24 cellular contexts compared by ENCODE assay signal in genomic region chr7:780516-780915, GRCh38. TPM values are rescaled to one million over a fixed set of nuclear protein-coding genes. Genes with fewer than 3 reads are reported as not detected.
DNase-seq lines count a peak whose midpoint lies in the region; ATAC-seq and TF ChIP-seq lines count a peak whose summit lies in the region.
"Had no signal": no experiment of that assay in that cellular context is flagged by ENCODE, and none has a peak within 500 bp of the region (broad histone marks: within the 10 kb centered on the region; RNA-seq: fewer than 3 reads in every experiment).

No MANE protein-coding gene starts in this region.

- H4K20me1 ChIP-seq in mammary epithelial cell (ENCODE audit: insufficient read depth, low read length) = no peaks in the 10 kb centered on the region

- H3K4me3 ChIP-seq in coronary artery (no peak overlapping the region), lower lobe of right lung (no peak overlapping the region), mammary epithelial cell (replicated peaks in 1 of 3; ENCODE audit: insufficient read depth in 1 of 3, low read depth in 2 of 3, low read length in 3 of 3) (no peak overlapping the region), adrenal gland (no peak overlapping the region)
- H3K4me3 ChIP-seq: A549, GM23338, HAP-1, PC-9 had no signal

- no peak overlapping the region for H3K4me2 ChIP-seq in mammary epithelial cell (ENCODE audit: insufficient read depth, low read depth, low read length)
- H3K4me2 ChIP-seq: A549, GM23338, PC-9 had no signal

- H3K9me3 ChIP-seq in lower lobe of right lung (no peaks in the 10 kb centered on the region), mammary epithelial cell (replicated peaks; ENCODE audit: insufficient read depth, low read length) (no peaks in the 10 kb centered on the region), adrenal gland (replicated peaks in 1 of 3) (no peaks in the 10 kb centered on the region)
- H3K9me3 ChIP-seq: A549, HAP-1 had no signal

- CTCF ChIA-PET in mammary epithelial cell (lab: Charles Lee; ENCODE audit: low non-redundant PET) = no interaction called here

- ATAC-seq in left cardiac atrium (peak; percentile 41 to 61), lower lobe of right lung (no peak), HG03196 (IDR thresholded peaks at IDR 0.05; ENCODE audit: unreplicated experiment) (no peak)
- ATAC-seq: A549, GM23338 had no signal

- no peak for TF ChIP-seq CTCF in coronary artery (IDR thresholded peaks at IDR 0.05)
- TF ChIP-seq CTCF in lower lobe of right lung (IDR thresholded peaks at IDR 0.05) = no peak
- TF ChIP-seq CTCF in mammary epithelial cell (conservative IDR thresholded peaks at IDR 0.05 in 1 of 2, IDR thresholded peaks at IDR 0.05 in 1 of 2; ENCODE audit: extremely low read depth in 1 of 2, insufficient read depth in 1 of 2, low read depth in 1 of 2, low read length in 2 of 2) = no peak
- no peak for TF ChIP-seq CTCF in adrenal gland (IDR thresholded peaks at IDR 0.05)

- no peaks in the 10 kb centered on the region for H3K79me2 ChIP-seq in mammary epithelial cell (ENCODE audit: insufficient read depth, low read length)

- intact Hi-C loops in left cardiac atrium (cut with DNase I) = loop anchor here in 1 of 2 donors (10.0 kb wide), 1 partner anchor 94 kb away; the partner anchor contains the start of gene GET4
- intact Hi-C loops in lower lobe of right lung (cut with DNase I) = no loop called here
- intact Hi-C loops in mammary epithelial cell (cut with micrococcal nuclease) = no loop called here
- intact Hi-C loops in adrenal gland (cut with DNase I) = loop anchor here in 1 of 2 donors (10.0 kb wide), 1 partner anchor 174 kb away; the partner anchor contains the start of gene ADAP1

- no peak overlapping the region for H2AFZ ChIP-seq in mammary epithelial cell (ENCODE audit: low read depth, low read length)
- H2AFZ ChIP-seq: GM23338, PC-9 had no signal

- no TSS peak for BruUV-seq in mammary epithelial cell (replicated peaks; lab: Mats Ljungman, UMichigan)

- H3K27ac ChIP-seq in coronary artery (peak overlapping the region; percentile 41 to 80), lower lobe of right lung (no peak overlapping the region), substantia nigra (ENCODE audit: low read depth, low read length, poor library complexity, severe bottlenecking) (peak overlapping the region; percentile 9), mammary epithelial cell (ENCODE audit: insufficient read depth, low read depth, low read length) (no peak overlapping the region), adrenal gland (no peak overlapping the region)
- H3K27ac ChIP-seq: A549, PC-9 had no signal

- H3K27me3 ChIP-seq in lower lobe of right lung (ENCODE audit: low read depth) (no peaks in the 10 kb centered on the region), mammary epithelial cell (ENCODE audit: insufficient read depth, low read length) (no peaks in the 10 kb centered on the region), adrenal gland (no peaks in the 10 kb centered on the region)

- DNase-seq in coronary artery (ENCODE audit: low spot score) (no peak), left cardiac atrium (no peak), lower lobe of right lung (peak; percentile 27), substantia nigra (lab: John Stamatoyannopoulos, UW) (no peak), DMS79 treated with DMSO at 0.1 percent for 48 hours (lab: John Stamatoyannopoulos, UW) (no peak), mammary epithelial cell (no peak), adrenal gland (no peak)
- DNase-seq: CD4-positive, CD25-positive, alpha-beta regulatory T cell; COR-L47; DMS 273 treated with DMSO at 0.1 percent for 48 hours; DND-41; KG1; NCI-H1092; NCI-H1436 treated with DMSO at 0.1 percent for 48 hours; NCI-H1930; NCI-H226; NCI-H510A treated with DMSO at 0.1 percent for 48 hours; NCI-H748 treated with DMSO at 0.1 percent for 48 hours; PC-9; RPMI8226 had no signal

- dilution Hi-C loops in mammary epithelial cell (cut with HindIII; ENCODE audit: low sequenced_read_pairs) = loop anchor here (10.0 kb wide), 1 partner anchor 286 kb away; no protein-coding TSS in a partner anchor

- no peak for TF ChIP-seq POLR2A in adrenal gland (IDR thresholded peaks at IDR 0.05)

- in situ Hi-C loops in mammary epithelial cell (cut with MboI; ENCODE audit: low sequenced_read_pairs in 2 of 2) = no loop called here

- no peaks in the 10 kb centered on the region for H3K4me1 ChIP-seq in lower lobe of right lung
- H3K4me1 ChIP-seq in mammary epithelial cell (ENCODE audit: insufficient read depth, low read length) = no peaks in the 10 kb centered on the region
- H3K4me1 ChIP-seq in adrenal gland (replicated peaks in 1 of 2) = no peaks in the 10 kb centered on the region
- H3K4me1 ChIP-seq: A549, HAP-1 had no signal

- no peak overlapping the region for H3K9ac ChIP-seq in mammary epithelial cell (ENCODE audit: insufficient read depth, low read length)

- H3K36me3 ChIP-seq in lower lobe of right lung = peaks cover 58% of the 10 kb centered on the region
- H3K36me3 ChIP-seq in mammary epithelial cell (ENCODE audit: insufficient read depth, low read length) = peaks cover 4% of the 10 kb centered on the region
- H3K36me3 ChIP-seq in adrenal gland (replicated peaks in 1 of 2) = peaks cover 0 to 28% of the 10 kb centered on the region in 2 donors

- WGBS in mammary epithelial cell (ENCODE audit: low coverage, missing lambda C conversion rate) = 97% methylated on average over 10 of the region's 10 CpGs
- 83 to 92% (median 87%) methylated on average over 10 of the region's 10 CpGs for WGBS in adrenal gland, 4 donors

RNA-seq across cellular contexts. Expression of gene SUN1, which starts 51.8 kb away (rescaled TPM):
- 100 to 1,000 TPM; 124 to 136 TPM for total RNA-seq in left cardiac atrium
- total RNA-seq in lower lobe of right lung = 111 TPM
- 100 to 1,000 TPM; 135 to 191 TPM for total RNA-seq in mammary epithelial cell
- polyA plus RNA-seq in mammary epithelial cell = 176 TPM
- polyA minus RNA-seq in mammary epithelial cell = 160 TPM
- total RNA-seq in adrenal gland = 100 to 1,000 TPM in 4 of 8 donors, 10 to 100 TPM in 4; 79.1 to 122 (median 99.9) TPM
- 100 to 1,000 TPM in 2 of 3 donors, 10 to 100 TPM in 1; 28.7 to 114 (median 105) TPM for polyA plus RNA-seq in adrenal gland

RNA-seq across cellular contexts. Expression of gene PRKAR1B, which starts 53.4 kb away (rescaled TPM):
- total RNA-seq in left cardiac atrium = 10 to 100 TPM; 15.8 to 19.8 TPM
- 16.8 TPM for total RNA-seq in lower lobe of right lung
- total RNA-seq in mammary epithelial cell = 10 to 100 TPM; 24.3 to 34.5 TPM
- 31.9 TPM for polyA plus RNA-seq in mammary epithelial cell
- 39.9 TPM for polyA minus RNA-seq in mammary epithelial cell
- total RNA-seq in adrenal gland = 10 to 100 TPM in 7 of 8 donors, 1 to 10 TPM in 1; 5.2 to 21.5 (median 13.6) TPM
- 10 to 100 TPM in 1 of 3 donors, 1 to 10 TPM in 2; 8.4 to 17.3 (median 8.7) TPM for polyA plus RNA-seq in adrenal gland

RNA-seq across cellular contexts. Expression of gene DNAAF5, which starts 54.0 kb away (rescaled TPM):
- total RNA-seq in left cardiac atrium = 10 to 100 TPM; 14.9 to 15.0 TPM
- 22.4 TPM for total RNA-seq in lower lobe of right lung
- total RNA-seq in mammary epithelial cell = 10 to 100 TPM; 27.8 to 34.0 TPM
- polyA plus RNA-seq in mammary epithelial cell = 52.4 TPM
- polyA minus RNA-seq in mammary epithelial cell = 64.4 TPM
- 10 to 100 TPM; 14.5 to 32.7 (median 23.4) TPM for total RNA-seq in adrenal gland
- polyA plus RNA-seq in adrenal gland = 10 to 100 TPM in 1 of 3 donors, 1 to 10 TPM in 2; 7.9 to 11.1 (median 8.8) TPM

Comparison
In these comparisons a context has a peak if more than half of its experiments do, and no peak if none do; other contexts are left out.
1. H3K27ac ChIP-seq: peak in coronary artery (2 of 2) and substantia nigra (single experiment); none in lower lobe of right lung (single experiment), mammary epithelial cell (single experiment) and adrenal gland (0 of 5).
2. ATAC-seq: peak in left cardiac atrium (2 of 2); none in lower lobe of right lung (0 of 2) and HG03196 (single experiment).